ENCODE assay signal across 8 cellular contexts in the genomic region with DNA sequence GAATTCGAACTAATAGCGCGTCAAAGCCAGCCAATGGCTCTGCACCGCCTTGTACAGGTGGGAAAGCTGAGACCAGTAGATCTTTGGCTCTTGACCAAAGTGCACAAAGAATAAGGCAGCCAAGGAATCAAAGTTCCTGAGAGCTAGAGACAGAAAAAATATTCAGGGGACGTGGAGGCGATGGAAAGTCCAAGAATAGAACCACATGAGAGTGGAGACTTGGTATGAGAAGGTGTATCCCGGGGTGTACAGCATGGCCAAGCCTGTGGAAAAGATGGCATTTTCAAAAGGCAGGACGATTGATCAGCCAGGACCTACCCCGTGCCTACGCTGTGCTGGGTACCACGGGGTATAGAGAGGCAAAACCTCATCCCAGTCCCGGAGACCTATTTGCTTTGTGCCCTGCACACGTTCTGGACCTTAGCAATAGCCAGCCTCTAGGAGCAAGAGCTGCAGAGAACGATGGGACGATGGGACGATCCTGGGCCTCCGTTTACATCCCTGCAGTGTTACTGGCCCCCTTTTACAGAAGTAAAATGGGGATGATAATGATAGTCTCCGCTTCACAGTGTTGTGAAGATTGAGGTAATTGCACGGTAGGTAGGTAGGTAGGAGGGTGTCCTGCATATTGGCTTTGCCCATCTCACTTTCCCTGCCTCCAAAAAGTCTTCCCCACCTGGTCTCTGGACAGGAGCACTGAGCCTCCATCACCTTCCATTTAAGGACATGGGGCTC. TPM values are rescaled to one million over a fixed set of nuclear protein-coding genes. Genes with fewer than 3 reads are reported as not detected.
DNase-seq lines count a peak whose midpoint lies in the region; ATAC-seq and TF ChIP-seq lines count a peak whose summit lies in the region.

No MANE protein-coding gene starts in this region.

- no peak for TF ChIP-seq RAD21 in liver (IDR thresholded peaks at IDR 0.05)

- TF ChIP-seq CTCF in BJ (IDR thresholded peaks at IDR 0.05; ENCODE audit: insufficient read depth, low read depth, low read length) (no peak), MM.1S (IDR thresholded peaks at IDR 0.05; ENCODE audit: low read length) (no peak), MCF 10A (IDR thresholded peaks at IDR 0.05; ENCODE audit: unreplicated experiment) (no peak), liver (IDR thresholded peaks at IDR 0.05; ENCODE audit: low read depth, low read length, missing input control) (no peak), thyroid gland (IDR thresholded peaks at IDR 0.05) (no peak)

- peaks cover 18% of the 10 kb centered on the region for H3K36me3 Mint-ChIP-seq in MCF 10A (ENCODE audit: insufficient read depth, unreplicated experiment)

- peak overlapping the region; percentile 92 for H2AFZ ChIP-seq in MM.1S (ENCODE audit: low read length)

- H3K27me3 ChIP-seq in BJ (ENCODE audit: control insufficient read depth, insufficient read depth, low read length) (no peaks in the 10 kb centered on the region), MM.1S (replicated peaks; ENCODE audit: insufficient read depth, low read length) (no peaks in the 10 kb centered on the region), liver (ENCODE audit: control insufficient read depth in 4 of 4, insufficient read depth in 4 of 4, low read length in 3 of 4) (no peaks in the 10 kb centered on the region), thyroid gland (no peaks in the 10 kb centered on the region)

- no peak for TF ChIP-seq POLR2A in thyroid gland (IDR thresholded peaks at IDR 0.05)

- no peaks in the 10 kb centered on the region for H4K20me1 ChIP-seq in MM.1S (ENCODE audit: insufficient read depth, low read length)

- H3K9me3 Mint-ChIP-seq in MCF 10A (ENCODE audit: unreplicated experiment): no peaks in the 10 kb centered on the region

- intact Hi-C loops in MCF 10A (cut with micrococcal nuclease): loop anchor here (2.0 to 10.0 kb wide), 3 partner anchors 35 to 275 kb away; a partner anchor contains a TSS
- intact Hi-C loops in thyroid gland (cut with DNase I): loop anchor here (10.0 kb wide), 1 partner anchor 105 kb away; a partner anchor contains a TSS
- intact Hi-C loops in posterior vena cava (cut with DNase I): no loop called here

- H3K27ac ChIP-seq in MM.1S (ENCODE audit: low read length) (peak overlapping the region; percentile 80; the same call in 1 of the 2 replicates), liver (ENCODE audit: low read depth in 1 of 2, low read length in 2 of 2) (peak overlapping the region; percentile 81 to 93), thyroid gland (peak overlapping the region in 2 of 3 donors; percentile 66)

- DNase-seq in BJ (ENCODE audit: low read depth): no peak
- peak; percentile 16 for DNase-seq in MM.1S
- no peak for DNase-seq in MCF 10A (ENCODE audit: unreplicated experiment)
- no peak for DNase-seq in thyroid gland
- no peak for DNase-seq in SK-N-DZ (ENCODE audit: low spot score)
- DNase-seq in posterior vena cava (ENCODE audit: low spot score): no peak

- H3K79me2 ChIP-seq in MM.1S (ENCODE audit: low read length): peaks cover 29% of the 10 kb centered on the region

- H3K27me3 Mint-ChIP-seq in MCF 10A (ENCODE audit: insufficient read depth, unreplicated experiment): no peaks in the 10 kb centered on the region

- H3K4me3 ChIP-seq in BJ (ENCODE audit: low read depth, low read length) (peak overlapping the region; percentile 91), MM.1S (ENCODE audit: low read length) (peak overlapping the region; percentile 81), liver (ENCODE audit: low read depth in 1 of 3, low read length in 3 of 3) (peak overlapping the region; percentile 86 to 99 (median 95)), thyroid gland (replicated peaks in 1 of 3) (peak overlapping the region; percentile 42 to 87 (median 79))

- TSS peak; percentile 59 for BruUV-seq in MCF 10A (replicated peaks; lab: Mats Ljungman, UMichigan)

- peak overlapping the region; percentile 84 for H3K4me3 Mint-ChIP-seq in MCF 10A (ENCODE audit: unreplicated experiment)

- CTCF ChIA-PET in BJ (lab: Yijun Ruan, JAX): interaction anchor here (1.0 to 2.2 kb wide), 5 partner anchors 8 to 187 kb away, joined by 3 to 19 read pairs (median 3); no protein-coding TSS in a partner anchor
- CTCF ChIA-PET in MCF 10A (lab: Yijun Ruan, JAX): interaction anchor here (0.6 to 1.8 kb wide), 4 partner anchors 9 to 765 kb away, joined by 3 to 11 read pairs (median 3); no protein-coding TSS in a partner anchor

- peak; percentile 22 for ATAC-seq in GM21515 (IDR thresholded peaks at IDR 0.05; ENCODE audit: unreplicated experiment)

- 21% methylated on average over 19 of the region's 19 CpGs for WGBS in liver
- 9 to 17% methylated on average over 14 to 19 of the region's 19 CpGs for WGBS in thyroid gland, 2 donors

- H3F3A ChIP-seq in MM.1S (ENCODE audit: insufficient read depth, low read length): no peaks in the 10 kb centered on the region

- no peaks in the 10 kb centered on the region for H3K9me2 ChIP-seq in MM.1S (replicated peaks; ENCODE audit: insufficient read depth, low read length)

- peaks cover 7% of the 10 kb centered on the region; the same call in 1 of the 2 replicates for H3K4me1 ChIP-seq in MM.1S (ENCODE audit: low read length)
- peaks cover 9 to 38% (median 23%) of the 10 kb centered on the region in 4 donors for H3K4me1 ChIP-seq in liver (ENCODE audit: control insufficient read depth in 4 of 4, insufficient read depth in 4 of 4, low read length in 3 of 4)
- peaks cover 27 to 40% of the 10 kb centered on the region in 2 donors for H3K4me1 ChIP-seq in thyroid gland

- H3K4me2 ChIP-seq in MM.1S (ENCODE audit: low read depth, low read length): peak overlapping the region; percentile 92

- peaks cover 5% of the 10 kb centered on the region for H3K36me3 ChIP-seq in BJ (ENCODE audit: control insufficient read depth, insufficient read depth, low read length)
- 0 out of 2 replicates have a peak, but pooled peaks cover 7% of the 10 kb centered on the region for H3K36me3 ChIP-seq in MM.1S (replicated peaks; ENCODE audit: insufficient read depth, low read length)
- peaks cover 0 to 18% (median 16%) of the 10 kb centered on the region in 4 donors for H3K36me3 ChIP-seq in liver (ENCODE audit: control insufficient read depth in 4 of 4, insufficient read depth in 3 of 4, low read depth in 1 of 4, low read length in 3 of 4)
- peaks cover 3 to 10% of the 10 kb centered on the region in 2 donors for H3K36me3 ChIP-seq in thyroid gland

- H3K9me3 ChIP-seq in MM.1S (replicated peaks; ENCODE audit: insufficient read depth, low read length) (no peaks in the 10 kb centered on the region), liver (ENCODE audit: control insufficient read depth in 4 of 4, low read length in 3 of 4) (no peaks in the 10 kb centered on the region), thyroid gland (no peaks in the 10 kb centered on the region)

- POLR2A ChIA-PET in BJ (lab: Charles Lee) (interaction anchor here (0.6 kb wide), 1 partner anchor 15 kb away, joined by 5 read pairs; no protein-coding TSS in a partner anchor), MCF 10A (lab: Yijun Ruan, JAX) (interaction anchor here (0.6 to 4.2 kb wide), 17 partner anchors 9 to 968 kb away, joined by 3 to 49 read pairs (median 4); a partner anchor contains a TSS)

- H3K27ac Mint-ChIP-seq in MCF 10A (ENCODE audit: low read depth, unreplicated experiment): peak overlapping the region; percentile 82

- H3K9ac ChIP-seq in MM.1S (ENCODE audit: low read length) (peak overlapping the region; percentile 84), liver (ENCODE audit: low read depth in 1 of 2, low read length in 2 of 2) (peak overlapping the region; percentile 89 to 97)

- H3K4me1 Mint-ChIP-seq in MCF 10A (ENCODE audit: insufficient read depth, unreplicated experiment): peaks cover 32% of the 10 kb centered on the region

TF ChIP-seq in liver, 16 proteins besides CTCF, POLR2A, EP300 and RAD21:
- TF ChIP-seq SP1 (IDR thresholded peaks at IDR 0.05) (no peak), FOXA1 (IDR thresholded peaks at IDR 0.05) (no peak), YY1 (IDR thresholded peaks at IDR 0.05) (no peak), HNF4A (conservative IDR thresholded peaks at IDR 0.05) (peak in 1 of 2 donors; percentile 32)
- TF ChIP-seq, protein P1, sequence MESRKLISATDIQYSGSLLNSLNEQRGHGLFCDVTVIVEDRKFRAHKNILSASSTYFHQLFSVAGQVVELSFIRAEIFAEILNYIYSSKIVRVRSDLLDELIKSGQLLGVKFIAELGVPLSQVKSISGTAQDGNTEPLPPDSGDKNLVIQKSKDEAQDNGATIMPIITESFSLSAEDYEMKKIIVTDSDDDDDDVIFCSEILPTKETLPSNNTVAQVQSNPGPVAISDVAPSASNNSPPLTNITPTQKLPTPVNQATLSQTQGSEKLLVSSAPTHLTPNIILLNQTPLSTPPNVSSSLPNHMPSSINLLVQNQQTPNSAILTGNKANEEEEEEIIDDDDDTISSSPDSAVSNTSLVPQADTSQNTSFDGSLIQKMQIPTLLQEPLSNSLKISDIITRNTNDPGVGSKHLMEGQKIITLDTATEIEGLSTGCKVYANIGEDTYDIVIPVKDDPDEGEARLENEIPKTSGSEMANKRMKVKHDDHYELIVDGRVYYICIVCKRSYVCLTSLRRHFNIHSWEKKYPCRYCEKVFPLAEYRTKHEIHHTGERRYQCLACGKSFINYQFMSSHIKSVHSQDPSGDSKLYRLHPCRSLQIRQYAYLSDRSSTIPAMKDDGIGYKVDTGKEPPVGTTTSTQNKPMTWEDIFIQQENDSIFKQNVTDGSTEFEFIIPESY (IDR thresholded peaks at IDR 0.05): no peak

RNA-seq across cellular contexts. Expression of a gene that starts 0.6 kb away (rescaled TPM):
- polyA plus RNA-seq in BJ (2011; rRNA removed): 10.8 and 11.6 TPM in 2 replicates
- polyA minus RNA-seq in BJ (2011; rRNA and poly(A)+ RNA removed): 14.8 and 22.4 TPM in 2 replicates
- total RNA-seq in MCF 10A (2022): 37.7 and 39.6 TPM in 2 replicates
- total RNA-seq in liver: 10 to 100 TPM; 13.9 to 18.3 TPM
- polyA plus RNA-seq in liver: 1 to 10 TPM; 5.6 to 10.0 TPM
- total RNA-seq in thyroid gland: 10 to 100 TPM; 45.0 to 56.1 (median 52.0) TPM
- 14.9 and 17.9 TPM in 2 replicates for polyA plus RNA-seq in SK-N-DZ (2014; cell fraction: cytosol; rRNA removed)
- 8.8 and 13.7 TPM in 2 replicates for polyA plus RNA-seq in SK-N-DZ (2014; cell fraction: nucleus; rRNA removed)
- 10 to 100 TPM; 28.8 to 30.3 TPM for total RNA-seq in posterior vena cava

RNA-seq across cellular contexts. Expression of a gene that starts 34.4 kb away (rescaled TPM):
- 17.0 and 20.5 TPM in 2 replicates for polyA plus RNA-seq in BJ (2011; rRNA removed)
- polyA minus RNA-seq in BJ (2011; rRNA and poly(A)+ RNA removed): 4.1 and 4.8 TPM in 2 replicates
- total RNA-seq in MCF 10A (2022): 81.0 and 87.2 TPM in 2 replicates
- 10 to 100 TPM; 12.6 to 33.2 TPM for total RNA-seq in liver
- polyA plus RNA-seq in liver: 10 to 100 TPM; 52.6 to 55.1 TPM
- 10 to 100 TPM; 63.3 to 91.6 (median 79.8) TPM for total RNA-seq in thyroid gland
- 68.5 and 74.3 TPM in 2 replicates for polyA plus RNA-seq in SK-N-DZ (2014; cell fraction: cytosol; rRNA removed)
- 130 and 216 TPM in 2 replicates for polyA plus RNA-seq in SK-N-DZ (2014; cell fraction: nucleus; rRNA removed)
- total RNA-seq in posterior vena cava: 10 to 100 TPM; 29.7 to 34.4 TPM

Comparison
In these comparisons a context has a peak if more than half of its experiments do, and no peak if none do; other contexts are left out.
1. intact Hi-C loops: an anchor here in MCF 10A (2.0 to 10.0 kb wide) and thyroid gland (10.0 kb wide); none called in posterior vena cava.